Comparison of ENCODE assay signal across 1 cellular context in genomic region chr6:7542065-7542877, GRCh38.
TF ChIP-seq lines count a peak whose summit lies in the region.

No MANE protein-coding gene starts in this region.

TF ChIP-seq in HepG2, 621 proteins besides CTCF, POLR2A, EP300 and RAD21 (continued from another document and continues in another):
- TF ChIP-seq PATZ1 (CRISPR knock-in tag; IDR thresholded peaks at IDR 0.05) = 0 out of 2 replicates have a peak, but pooled peaks have one; percentile 22
- no peak for TF ChIP-seq ZNF225 (CRISPR knock-in tag; IDR thresholded peaks at IDR 0.05)
- no peak for TF ChIP-seq ARID2 (CRISPR knock-in tag; IDR thresholded peaks at IDR 0.05; ENCODE audit: borderline replicate concordance)
- no peak for TF ChIP-seq NR0B2 (CRISPR knock-in tag; IDR thresholded peaks at IDR 0.05)
- TF ChIP-seq FOSL2 (CRISPR knock-in tag; IDR thresholded peaks at IDR 0.05) = no peak
- TF ChIP-seq ZHX1 (CRISPR knock-in tag; IDR thresholded peaks at IDR 0.05; ENCODE audit: low read depth) = no peak
- TF ChIP-seq HMGXB4 (CRISPR knock-in tag; IDR thresholded peaks at IDR 0.05; ENCODE audit: borderline replicate concordance in 1 of 2, low read depth in 1 of 2) = no peak; a peak in 2 of 4 replicates
- TF ChIP-seq ATF1 (CRISPR knock-in tag; IDR thresholded peaks at IDR 0.05) = no peak
- no peak; the same call in 1 of the 2 replicates for TF ChIP-seq SATB2 (CRISPR knock-in tag; IDR thresholded peaks at IDR 0.05)
- TF ChIP-seq HNRNPH1 (optimal IDR thresholded peaks at IDR 0.05; ENCODE audit: low read depth, low read length) = no peak
- TF ChIP-seq NR2F6 (IDR thresholded peaks at IDR 0.05) = no peak
- no peak for TF ChIP-seq NR2F6 (CRISPR knock-in tag; IDR thresholded peaks at IDR 0.05)
- TF ChIP-seq FOXA1 (IDR thresholded peaks at IDR 0.05) = no peak
- TF ChIP-seq FOXA1 (CRISPR knock-in tag; IDR thresholded peaks at IDR 0.05) = no peak
- TF ChIP-seq ZNF143 (CRISPR knock-in tag; IDR thresholded peaks at IDR 0.05) = no peak
- peak; percentile 51 for TF ChIP-seq ZNF607 (CRISPR knock-in tag; IDR thresholded peaks at IDR 0.05; ENCODE audit: borderline replicate concordance)
- peak; percentile 94 for TF ChIP-seq HOXA9 (CRISPR knock-in tag; IDR thresholded peaks at IDR 0.05; ENCODE audit: borderline replicate concordance)
- no peak for TF ChIP-seq ZNF550 (CRISPR knock-in tag; IDR thresholded peaks at IDR 0.05; ENCODE audit: borderline replicate concordance)
- TF ChIP-seq ZFYVE20 (CRISPR knock-in tag; IDR thresholded peaks at IDR 0.05; ENCODE audit: borderline replicate concordance, low read depth) = no peak
- no peak for TF ChIP-seq PCBP2 (optimal IDR thresholded peaks at IDR 0.05; ENCODE audit: low read depth, low read length, poor library complexity, severe bottlenecking)
- TF ChIP-seq FIP1L1 (IDR thresholded peaks at IDR 0.05; ENCODE audit: borderline replicate concordance, insufficient read depth, low read depth, low read length) = no peak
- TF ChIP-seq PRDM10 (CRISPR knock-in tag; IDR thresholded peaks at IDR 0.05; ENCODE audit: low read depth) = no peak
- no peak for TF ChIP-seq ZFP41 (CRISPR knock-in tag; IDR thresholded peaks at IDR 0.05; ENCODE audit: borderline replicate concordance)
- no peak for TF ChIP-seq TCF7L2 (IDR thresholded peaks at IDR 0.05; ENCODE audit: low read depth, low read length)
- TF ChIP-seq ZNF572 (CRISPR knock-in tag; IDR thresholded peaks at IDR 0.05) = no peak
- TF ChIP-seq ZNF788 (CRISPR knock-in tag; IDR thresholded peaks at IDR 0.05; ENCODE audit: borderline replicate concordance) = peak; percentile 52; the same call in 1 of the 2 replicates
- no peak for TF ChIP-seq ZSCAN22 (CRISPR knock-in tag; IDR thresholded peaks at IDR 0.05)
- no peak for TF ChIP-seq ZNF704 (CRISPR knock-in tag; IDR thresholded peaks at IDR 0.05; ENCODE audit: borderline replicate concordance)
- TF ChIP-seq IRF2 (CRISPR knock-in tag; IDR thresholded peaks at IDR 0.05) = no peak
- TF ChIP-seq PRDM4 (CRISPR knock-in tag; IDR thresholded peaks at IDR 0.05; ENCODE audit: borderline replicate concordance) = no peak
- TF ChIP-seq NR2F2 (IDR thresholded peaks at IDR 0.05; ENCODE audit: borderline replicate concordance, low read depth) = 0 out of 2 replicates have a peak, but pooled peaks have one; percentile 32
- TF ChIP-seq ZNF678 (CRISPR knock-in tag; IDR thresholded peaks at IDR 0.05) = no peak
- no peak for TF ChIP-seq DNMT1 (CRISPR knock-in tag; IDR thresholded peaks at IDR 0.05)
- no peak for TF ChIP-seq CENPBD1 (CRISPR knock-in tag; IDR thresholded peaks at IDR 0.05; ENCODE audit: borderline replicate concordance, low read depth)
- no peak for TF ChIP-seq HMGA1 (CRISPR knock-in tag; conservative IDR thresholded peaks at IDR 0.05)
- peak; percentile 70; the same call in 1 of the 2 replicates for TF ChIP-seq ZNF558 (CRISPR knock-in tag; IDR thresholded peaks at IDR 0.05; ENCODE audit: borderline replicate concordance)
- TF ChIP-seq MED1 (CRISPR knock-in tag; IDR thresholded peaks at IDR 0.05) = no peak
- no peak for TF ChIP-seq ZNF3 (CRISPR knock-in tag; IDR thresholded peaks at IDR 0.05)
- TF ChIP-seq PHF21A (CRISPR knock-in tag; IDR thresholded peaks at IDR 0.05) = no peak
- TF ChIP-seq NAIF1 (CRISPR knock-in tag; IDR thresholded peaks at IDR 0.05; ENCODE audit: borderline replicate concordance) = peak; percentile 70; the same call in 1 of the 2 replicates
- 0 out of 2 replicates have a peak, but pooled peaks have one; percentile 55 for TF ChIP-seq RARG (CRISPR knock-in tag; IDR thresholded peaks at IDR 0.05; ENCODE audit: low read depth)
- no peak for TF ChIP-seq ZNF670 (CRISPR knock-in tag; IDR thresholded peaks at IDR 0.05; ENCODE audit: borderline replicate concordance)
- TF ChIP-seq KLF16 (CRISPR knock-in tag; IDR thresholded peaks at IDR 0.05) = no peak; a peak in 1 of 4 replicates
- TF ChIP-seq KLF13 (CRISPR knock-in tag; IDR thresholded peaks at IDR 0.05) = no peak
- no peak; the same call in 1 of the 2 replicates for TF ChIP-seq POGZ (CRISPR knock-in tag; IDR thresholded peaks at IDR 0.05)
- 0 out of 2 replicates have a peak, but pooled peaks have one; percentile 23 for TF ChIP-seq ZNF660 (CRISPR knock-in tag; IDR thresholded peaks at IDR 0.05; ENCODE audit: borderline replicate concordance, low read depth)
- no peak for TF ChIP-seq YEATS4 (CRISPR knock-in tag; IDR thresholded peaks at IDR 0.05; ENCODE audit: borderline replicate concordance)
- peak; percentile 15; the same call in 1 of the 2 replicates for TF ChIP-seq ZNF605 (CRISPR knock-in tag; IDR thresholded peaks at IDR 0.05)
- no peak for TF ChIP-seq MIER3 (CRISPR knock-in tag; IDR thresholded peaks at IDR 0.05; ENCODE audit: borderline replicate concordance)
- no peak for TF ChIP-seq ZFP36 (IDR thresholded peaks at IDR 0.05; ENCODE audit: borderline replicate concordance, low read depth, low read length, partially characterized antibody)
- no peak for TF ChIP-seq STAT5B (CRISPR knock-in tag; IDR thresholded peaks at IDR 0.05)
- TF ChIP-seq KLF11 (CRISPR knock-in tag; IDR thresholded peaks at IDR 0.05) = no peak
- no peak for TF ChIP-seq ZNF644 (CRISPR knock-in tag; IDR thresholded peaks at IDR 0.05; ENCODE audit: low read depth)
- TF ChIP-seq ZMYM3 (CRISPR knock-in tag; IDR thresholded peaks at IDR 0.05) = no peak
- TF ChIP-seq TIGD3 (CRISPR knock-in tag; IDR thresholded peaks at IDR 0.05; ENCODE audit: borderline replicate concordance) = no peak
- no peak for TF ChIP-seq ZNF83 (CRISPR knock-in tag; IDR thresholded peaks at IDR 0.05; ENCODE audit: borderline replicate concordance)
- no peak for TF ChIP-seq CEBPB (IDR thresholded peaks at IDR 0.05; ENCODE audit: borderline replicate concordance, low read depth, low read length)
